20 cellular contexts compared by ENCODE assay signal in genomic region chr6:43290905-43291355, GRCh38. TPM values are rescaled to one million over a fixed set of nuclear protein-coding genes. Genes with fewer than 3 reads are reported as not detected.
DNase-seq lines count a peak whose midpoint lies in the region; ATAC-seq and TF ChIP-seq lines count a peak whose summit lies in the region.
"Had no signal": no experiment of that assay in that cellular context is flagged by ENCODE, and none has a peak within 500 bp of the region (broad histone marks: within the 10 kb centered on the region; RNA-seq: fewer than 3 reads in every experiment).

No MANE protein-coding gene starts in this region.

- H3K27ac ChIP-seq in RWPE1: no peak overlapping the region
- H3K27ac ChIP-seq: KMS-11, SJSA1 had no signal

- no peaks in the 10 kb centered on the region for H3K36me3 Mint-ChIP-seq in nephron progenitor cell (ENCODE audit: low read depth)

- no peak for ATAC-seq in Right ventricle myocardium inferior
- ATAC-seq in left lobe of liver: peak; percentile 77
- no peak for ATAC-seq in GM19455 (IDR thresholded peaks at IDR 0.05; ENCODE audit: unreplicated experiment)
- ATAC-seq: PC-3 had no signal

- DNase-seq in Right ventricle myocardium inferior (ENCODE audit: missing footprints) (peak; percentile 3), cardiac septum (ENCODE audit: low spot score) (no peak), left lobe of liver (ENCODE audit: low spot score) (peak; percentile 69), nephron progenitor cell (no peak), T1000 (lab: John Stamatoyannopoulos, UW) (no peak), RWPE1 (ENCODE audit: low spot score) (no peak), ACHN (no peak)
- DNase-seq: GDM1, NCI-H1048, NCI-H146, NCI-H2081 treated with DMSO at 0.1 percent for 48 hours, NCI-H510A treated with DMSO at 0.1 percent for 48 hours, NCI-H82, PC-3 had no signal

- no peak overlapping the region for H3K4me3 Mint-ChIP-seq in nephron progenitor cell

- H3K4me1 Mint-ChIP-seq in nephron progenitor cell: peaks cover 17% of the 10 kb centered on the region

- H3K27ac Mint-ChIP-seq in nephron progenitor cell: peak overlapping the region; percentile 37

- no peak for TF ChIP-seq CTCF in nephron progenitor cell (IDR thresholded peaks at IDR 0.05)
- TF ChIP-seq CTCF in RWPE1 (conservative IDR thresholded peaks at IDR 0.05; ENCODE audit: low read depth): no peak

- H3K9me3 Mint-ChIP-seq in nephron progenitor cell: no peaks in the 10 kb centered on the region

- CTCF ChIA-PET in RWPE1 (lab: Yijun Ruan, JAX): interaction anchor here (0.6 to 1.2 kb wide), 2 partner anchors 37 to 43 kb away, joined by 3 to 4 read pairs; no protein-coding TSS in a partner anchor

- intact Hi-C loops in Right ventricle myocardium inferior (cut with DNase I): no loop called here
- intact Hi-C loops in cardiac septum (cut with DNase I): no loop called here

- peaks cover 34% of the 10 kb centered on the region for H3K27me3 Mint-ChIP-seq in nephron progenitor cell (ENCODE audit: low read depth, poor library complexity)

- in situ Hi-C loops in ACHN (cut with HindIII; ENCODE audit: low pct_ligation_motif_present, low pct_unique_long_range_greater_than_20kb, low sequenced_read_pairs): no loop called here

- POLR2A ChIA-PET in RWPE1 (lab: Yijun Ruan, JAX; ENCODE audit: low non-redundant PET): no interaction called here

RNA-seq across cellular contexts. Expression of gene SLC22A7, which starts 7.1 kb away (rescaled TPM):
- total RNA-seq in Right ventricle myocardium inferior: not detected
- not detected for total RNA-seq in cardiac septum
- total RNA-seq in left lobe of liver: 269 TPM
- total RNA-seq: A172, H1, MCF 10A, PC-3, SJSA1 had no signal

RNA-seq across cellular contexts. Expression of gene CRIP3, which starts 17.7 kb away (rescaled TPM):
- total RNA-seq in Right ventricle myocardium inferior (7.1 TPM), cardiac septum (11.2 TPM), left lobe of liver (8.4 TPM)
- total RNA-seq: A172, MCF 10A, SJSA1 had no signal

RNA-seq across cellular contexts. Expression of gene TTBK1, which starts 47.6 kb away (rescaled TPM):
- total RNA-seq in Right ventricle myocardium inferior (0.19 TPM), cardiac septum (0.35 TPM), left lobe of liver (2.0 TPM)
- total RNA-seq: A172, MCF 10A, PC-3, SJSA1 had no signal

Comparison
In these comparisons a context has a peak if more than half of its experiments do, and no peak if none do; other contexts are left out.
1. DNase-seq: peak in Right ventricle myocardium inferior (single experiment) and left lobe of liver (single experiment); none in cardiac septum (single experiment), nephron progenitor cell (single experiment), T1000 (single experiment), RWPE1 (single experiment) and ACHN (single experiment).
2. RNA of gene SLC22A7, which starts 7.1 kb away (total RNA-seq): 269 TPM in left lobe of liver (single experiment); not detected in Right ventricle myocardium inferior (single experiment) and not detected in cardiac septum (single experiment); every median in the first group is over 100 times any median in the second.